In the genomic region with DNA sequence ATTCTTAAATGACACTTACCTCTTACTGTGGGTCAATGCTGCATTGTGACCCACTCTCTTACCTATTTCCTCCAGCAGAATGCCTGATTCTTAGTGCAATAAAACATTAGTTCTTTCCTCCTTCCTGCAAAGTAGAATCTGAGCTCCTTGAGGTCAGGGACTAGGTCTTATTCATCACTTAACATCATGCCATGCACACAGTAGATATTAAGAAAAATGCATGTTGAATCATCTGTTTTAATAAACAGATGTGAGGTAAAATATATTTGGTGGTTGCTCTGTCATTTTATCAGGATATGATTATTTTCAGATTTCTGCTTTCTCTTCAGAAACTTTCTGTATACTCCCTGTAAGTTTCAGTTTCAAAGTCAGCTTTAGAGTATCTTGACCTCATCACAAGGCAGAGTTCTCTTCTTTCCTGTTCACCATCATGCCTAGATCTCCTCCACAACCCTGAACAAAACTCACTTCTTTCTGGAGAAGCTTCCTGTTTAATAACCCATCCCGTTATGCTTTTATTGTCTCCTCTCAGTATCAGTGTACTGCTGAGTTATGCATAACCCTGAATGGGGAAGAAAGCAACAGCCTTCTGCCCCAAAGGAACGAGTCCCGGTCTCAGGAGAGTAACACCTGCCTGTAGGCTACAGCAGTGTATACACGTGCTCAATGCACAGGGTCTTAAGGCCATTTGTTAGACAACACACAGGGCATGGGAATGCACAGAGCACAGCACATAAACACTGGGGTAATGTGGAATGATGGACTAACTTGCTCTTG, we compare ENCODE assay signal across 1 cellular context.
TF ChIP-seq lines count a peak whose summit lies in the region.

No MANE protein-coding gene starts in this region.

TF ChIP-seq in HepG2, 621 proteins besides CTCF, POLR2A, EP300 and RAD21 (continued from another document and continues in another):
- TF ChIP-seq SRY (CRISPR knock-in tag; IDR thresholded peaks at IDR 0.05) = no peak
- TF ChIP-seq SRSF1 (optimal IDR thresholded peaks at IDR 0.05; ENCODE audit: low read depth, low read length) = no peak
- TF ChIP-seq ZNF512 (CRISPR knock-in tag; IDR thresholded peaks at IDR 0.05) = 0 out of 2 replicates have a peak, but pooled peaks have one; percentile 34
- TF ChIP-seq ZSCAN12 (CRISPR knock-in tag; IDR thresholded peaks at IDR 0.05) = no peak
- TF ChIP-seq SIN3B (IDR thresholded peaks at IDR 0.05; ENCODE audit: low read length) = no peak
- TF ChIP-seq, protein P1, sequence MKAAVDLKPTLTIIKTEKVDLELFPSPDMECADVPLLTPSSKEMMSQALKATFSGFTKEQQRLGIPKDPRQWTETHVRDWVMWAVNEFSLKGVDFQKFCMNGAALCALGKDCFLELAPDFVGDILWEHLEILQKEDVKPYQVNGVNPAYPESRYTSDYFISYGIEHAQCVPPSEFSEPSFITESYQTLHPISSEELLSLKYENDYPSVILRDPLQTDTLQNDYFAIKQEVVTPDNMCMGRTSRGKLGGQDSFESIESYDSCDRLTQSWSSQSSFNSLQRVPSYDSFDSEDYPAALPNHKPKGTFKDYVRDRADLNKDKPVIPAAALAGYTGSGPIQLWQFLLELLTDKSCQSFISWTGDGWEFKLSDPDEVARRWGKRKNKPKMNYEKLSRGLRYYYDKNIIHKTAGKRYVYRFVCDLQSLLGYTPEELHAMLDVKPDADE (CRISPR knock-in tag; IDR thresholded peaks at IDR 0.05) = no peak
- TF ChIP-seq LCORL (IDR thresholded peaks at IDR 0.05) = no peak
- TF ChIP-seq LCORL (CRISPR knock-in tag; IDR thresholded peaks at IDR 0.05) = no peak
- no peak for TF ChIP-seq CREBL2 (CRISPR knock-in tag; IDR thresholded peaks at IDR 0.05; ENCODE audit: borderline replicate concordance)
- no peak for TF ChIP-seq ATF7 (IDR thresholded peaks at IDR 0.05)
- TF ChIP-seq ATF7 (CRISPR knock-in tag; IDR thresholded peaks at IDR 0.05) = no peak
- no peak for TF ChIP-seq HNF4G (IDR thresholded peaks at IDR 0.05; ENCODE audit: borderline replicate concordance, low read depth, low read length)
- TF ChIP-seq HNF4G (CRISPR knock-in tag; IDR thresholded peaks at IDR 0.05; ENCODE audit: borderline replicate concordance, low read depth) = peak; percentile 45; the same call in 1 of the 2 replicates
- TF ChIP-seq SOX13 (IDR thresholded peaks at IDR 0.05) = no peak
- peak in 1 of 2 experiments; percentile 62; a peak in 1 of 4 replicates for TF ChIP-seq SOX13 (CRISPR knock-in tag; conservative IDR thresholded peaks at IDR 0.05 in 1 of 2, IDR thresholded peaks at IDR 0.05 in 1 of 2)
- TF ChIP-seq ARNT (IDR thresholded peaks at IDR 0.05) = no peak
- TF ChIP-seq ZNF691 (CRISPR knock-in tag; IDR thresholded peaks at IDR 0.05; ENCODE audit: borderline replicate concordance, low read depth) = no peak
- no peak for TF ChIP-seq ZNF605 (CRISPR knock-in tag; IDR thresholded peaks at IDR 0.05)
- TF ChIP-seq ZNF260 (CRISPR knock-in tag; IDR thresholded peaks at IDR 0.05; ENCODE audit: borderline replicate concordance, low read depth) = no peak
- TF ChIP-seq IRF2 (CRISPR knock-in tag; IDR thresholded peaks at IDR 0.05) = peak; percentile 67
- TF ChIP-seq ZNF510 (CRISPR knock-in tag; IDR thresholded peaks at IDR 0.05; ENCODE audit: low read depth) = no peak
- TF ChIP-seq ZNF281 (CRISPR knock-in tag; IDR thresholded peaks at IDR 0.05; ENCODE audit: borderline replicate concordance) = no peak
- TF ChIP-seq CBX5 (CRISPR knock-in tag; IDR thresholded peaks at IDR 0.05; ENCODE audit: borderline replicate concordance) = peak; percentile 60; the same call in 1 of the 2 replicates
- no peak for TF ChIP-seq CENPT (CRISPR knock-in tag; IDR thresholded peaks at IDR 0.05; ENCODE audit: low read depth)
- TF ChIP-seq, protein P2, sequence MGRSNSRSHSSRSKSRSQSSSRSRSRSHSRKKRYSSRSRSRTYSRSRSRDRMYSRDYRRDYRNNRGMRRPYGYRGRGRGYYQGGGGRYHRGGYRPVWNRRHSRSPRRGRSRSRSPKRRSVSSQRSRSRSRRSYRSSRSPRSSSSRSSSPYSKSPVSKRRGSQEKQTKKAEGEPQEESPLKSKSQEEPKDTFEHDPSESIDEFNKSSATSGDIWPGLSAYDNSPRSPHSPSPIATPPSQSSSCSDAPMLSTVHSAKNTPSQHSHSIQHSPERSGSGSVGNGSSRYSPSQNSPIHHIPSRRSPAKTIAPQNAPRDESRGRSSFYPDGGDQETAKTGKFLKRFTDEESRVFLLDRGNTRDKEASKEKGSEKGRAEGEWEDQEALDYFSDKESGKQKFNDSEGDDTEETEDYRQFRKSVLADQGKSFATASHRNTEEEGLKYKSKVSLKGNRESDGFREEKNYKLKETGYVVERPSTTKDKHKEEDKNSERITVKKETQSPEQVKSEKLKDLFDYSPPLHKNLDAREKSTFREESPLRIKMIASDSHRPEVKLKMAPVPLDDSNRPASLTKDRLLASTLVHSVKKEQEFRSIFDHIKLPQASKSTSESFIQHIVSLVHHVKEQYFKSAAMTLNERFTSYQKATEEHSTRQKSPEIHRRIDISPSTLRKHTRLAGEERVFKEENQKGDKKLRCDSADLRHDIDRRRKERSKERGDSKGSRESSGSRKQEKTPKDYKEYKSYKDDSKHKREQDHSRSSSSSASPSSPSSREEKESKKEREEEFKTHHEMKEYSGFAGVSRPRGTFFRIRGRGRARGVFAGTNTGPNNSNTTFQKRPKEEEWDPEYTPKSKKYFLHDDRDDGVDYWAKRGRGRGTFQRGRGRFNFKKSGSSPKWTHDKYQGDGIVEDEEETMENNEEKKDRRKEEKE (IDR thresholded peaks at IDR 0.05) = no peak
- TF ChIP-seq ZNF20 (CRISPR knock-in tag; IDR thresholded peaks at IDR 0.05) = no peak
- TF ChIP-seq MTA3 (CRISPR knock-in tag; IDR thresholded peaks at IDR 0.05) = no peak
- no peak for TF ChIP-seq DBP (CRISPR knock-in tag; IDR thresholded peaks at IDR 0.05; ENCODE audit: not compliant biosample characterization)
- TF ChIP-seq MAFF (IDR thresholded peaks at IDR 0.05; ENCODE audit: low read depth, low read length) = no peak
- TF ChIP-seq RFXAP (CRISPR knock-in tag; IDR thresholded peaks at IDR 0.05; ENCODE audit: borderline replicate concordance) = no peak
- TF ChIP-seq ZNF788 (CRISPR knock-in tag; IDR thresholded peaks at IDR 0.05; ENCODE audit: borderline replicate concordance) = no peak
- TF ChIP-seq NR2F1 (CRISPR knock-in tag; IDR thresholded peaks at IDR 0.05) = peak in 1 of 2 experiments; percentile 11; a peak in 1 of 4 replicates
- TF ChIP-seq TGIF2 (CRISPR knock-in tag; IDR thresholded peaks at IDR 0.05) = peak; percentile 87
- no peak for TF ChIP-seq ZNF441 (CRISPR knock-in tag; IDR thresholded peaks at IDR 0.05; ENCODE audit: borderline replicate concordance)
- no peak for TF ChIP-seq ZNF776 (CRISPR knock-in tag; IDR thresholded peaks at IDR 0.05)
- no peak for TF ChIP-seq ZNF883 (CRISPR knock-in tag; IDR thresholded peaks at IDR 0.05; ENCODE audit: not compliant biosample characterization)
- no peak for TF ChIP-seq ELF1 (CRISPR knock-in tag; IDR thresholded peaks at IDR 0.05)
- no peak for TF ChIP-seq DR1 (CRISPR knock-in tag; IDR thresholded peaks at IDR 0.05)
- no peak for TF ChIP-seq PTBP1 (IDR thresholded peaks at IDR 0.05; ENCODE audit: low read depth, low read length, poor library complexity, severe bottlenecking)
- peak; percentile 90; the same call in 1 of the 2 replicates for TF ChIP-seq BRD4 (CRISPR knock-in tag; IDR thresholded peaks at IDR 0.05)
- no peak for TF ChIP-seq ZNF619 (CRISPR knock-in tag; IDR thresholded peaks at IDR 0.05)
- no peak for TF ChIP-seq ZNF598 (CRISPR knock-in tag; IDR thresholded peaks at IDR 0.05; ENCODE audit: borderline replicate concordance)
- TF ChIP-seq, protein P3, sequence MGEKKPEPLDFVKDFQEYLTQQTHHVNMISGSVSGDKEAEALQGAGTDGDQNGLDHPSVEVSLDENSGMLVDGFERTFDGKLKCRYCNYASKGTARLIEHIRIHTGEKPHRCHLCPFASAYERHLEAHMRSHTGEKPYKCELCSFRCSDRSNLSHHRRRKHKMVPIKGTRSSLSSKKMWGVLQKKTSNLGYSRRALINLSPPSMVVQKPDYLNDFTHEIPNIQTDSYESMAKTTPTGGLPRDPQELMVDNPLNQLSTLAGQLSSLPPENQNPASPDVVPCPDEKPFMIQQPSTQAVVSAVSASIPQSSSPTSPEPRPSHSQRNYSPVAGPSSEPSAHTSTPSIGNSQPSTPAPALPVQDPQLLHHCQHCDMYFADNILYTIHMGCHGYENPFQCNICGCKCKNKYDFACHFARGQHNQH (CRISPR knock-in tag; IDR thresholded peaks at IDR 0.05) = peak; percentile 54; the same call in 1 of the 2 replicates
- no peak for TF ChIP-seq ZNF552 (CRISPR knock-in tag; IDR thresholded peaks at IDR 0.05; ENCODE audit: borderline replicate concordance)
- TF ChIP-seq, protein P4, sequence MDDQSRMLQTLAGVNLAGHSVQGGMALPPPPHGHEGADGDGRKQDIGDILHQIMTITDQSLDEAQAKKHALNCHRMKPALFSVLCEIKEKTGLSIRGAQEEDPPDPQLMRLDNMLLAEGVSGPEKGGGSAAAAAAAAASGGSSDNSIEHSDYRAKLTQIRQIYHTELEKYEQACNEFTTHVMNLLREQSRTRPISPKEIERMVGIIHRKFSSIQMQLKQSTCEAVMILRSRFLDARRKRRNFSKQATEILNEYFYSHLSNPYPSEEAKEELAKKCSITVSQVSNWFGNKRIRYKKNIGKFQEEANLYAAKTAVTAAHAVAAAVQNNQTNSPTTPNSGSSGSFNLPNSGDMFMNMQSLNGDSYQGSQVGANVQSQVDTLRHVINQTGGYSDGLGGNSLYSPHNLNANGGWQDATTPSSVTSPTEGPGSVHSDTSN (CRISPR knock-in tag; IDR thresholded peaks at IDR 0.05; ENCODE audit: borderline replicate concordance) = no peak
- TF ChIP-seq ZMYM2 (CRISPR knock-in tag; IDR thresholded peaks at IDR 0.05) = 0 out of 2 replicates have a peak, but pooled peaks have one; percentile 20
